In the genomic region with DNA sequence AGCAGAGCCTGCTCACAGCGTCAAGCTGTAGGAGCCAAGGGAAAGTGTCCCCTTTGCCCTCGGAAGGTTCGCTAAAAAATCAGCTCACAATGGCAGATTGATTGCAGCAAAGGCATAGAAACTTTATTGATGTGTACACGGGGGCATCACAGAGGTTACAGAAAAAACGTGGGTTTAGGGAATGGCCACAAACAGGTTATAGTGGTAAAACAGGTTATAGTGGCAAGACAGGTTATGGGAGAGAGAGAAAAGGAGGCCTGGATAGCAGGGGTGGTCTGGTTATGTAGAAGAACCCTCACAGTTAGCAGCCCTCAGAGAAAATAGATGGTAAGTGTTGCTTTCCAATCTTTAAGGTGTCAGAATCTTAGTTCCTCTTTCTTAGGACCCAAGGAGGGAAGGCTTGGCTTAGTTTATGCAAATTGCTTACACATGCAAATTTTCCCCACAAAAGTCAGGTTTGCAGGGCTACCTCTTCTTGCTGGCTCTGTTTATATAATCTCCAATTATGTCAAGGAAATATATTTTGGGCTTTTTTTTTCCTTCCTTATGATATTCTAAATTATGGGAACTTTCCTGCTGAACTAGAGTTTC, we compare ENCODE assay signal across 13 cellular contexts.
A peak's percentile ranks its signal among the peaks of the same experiment; 100 is the strongest.
DNase-seq lines count a peak whose midpoint lies in the region; ATAC-seq, FAIRE-seq and TF ChIP-seq lines count a peak whose summit lies in the region.
"Had no signal": no experiment of that assay in that cellular context is flagged by ENCODE, and none has a peak within 500 bp of the region (broad histone marks: within the 10 kb centered on the region; RNA-seq: fewer than 3 reads in every experiment).

No MANE protein-coding gene starts in this region.

- H3K4me3 ChIP-seq in bronchial epithelial cell (ENCODE audit: low read depth, low read length) (no peak overlapping the region), breast epithelium (no peak overlapping the region)

- ATAC-seq in GM18519 (IDR thresholded peaks at IDR 0.05; ENCODE audit: low FRiP score, unreplicated experiment) (peak; percentile 75), GM21381 (IDR thresholded peaks at IDR 0.05; ENCODE audit: unreplicated experiment) (peak; percentile 74), HG03060 (IDR thresholded peaks at IDR 0.05; ENCODE audit: low read depth, unreplicated experiment) (peak; percentile 89)
- ATAC-seq: activated T-helper 17 cell treated with anti-CD3 and anti-CD28 coated beads, Interleukin-2, amount 50 U/mL, for 72 hours had no signal

- intact Hi-C loops in breast epithelium (cut with DNase I; ENCODE audit: low total_unique reads) = no loop called here

- no peak overlapping the region for H3K27ac ChIP-seq in breast epithelium

- no peaks in the 10 kb centered on the region for H3K36me3 Mint-ChIP-seq in endothelial cell (ENCODE audit: low read depth, unreplicated experiment)

- no peak for TF ChIP-seq POLR2A in breast epithelium (IDR thresholded peaks at IDR 0.05)

- no peak for TF ChIP-seq CTCF in bronchial epithelial cell (IDR thresholded peaks at IDR 0.05; ENCODE audit: insufficient read depth, low read length, severe bottlenecking)
- TF ChIP-seq CTCF in endothelial cell (IDR thresholded peaks at IDR 0.05; ENCODE audit: unreplicated experiment) = no peak
- no peak for TF ChIP-seq CTCF in breast epithelium (IDR thresholded peaks at IDR 0.05)

- DNase-seq in bronchial epithelial cell (ENCODE audit: low read depth) = peak; percentile 1
- DNase-seq in stimulated activated CD4-positive, alpha-beta T cell treated with anti-CD3 and anti-CD28 coated beads, Interleukin-12 subunit alpha, Interleukin-12 subunit beta, amount 100 ng/mL, for 4 hours = no peak
- no peak for DNase-seq in endothelial cell (ENCODE audit: low spot score)
- no peak for DNase-seq in breast epithelium (ENCODE audit: low spot score in 2 of 2)
- DNase-seq in NCI-H345 (lab: John Stamatoyannopoulos, UW) = no peak
- DNase-seq: NCI-H2029; stimulated activated CD4-positive, alpha-beta T cell treated with anti-CD3 and anti-CD28 coated beads, Interleukin-2, amount 100 ng/mL, for 48 hours; stimulated activated naive CD4-positive, alpha-beta T cell treated with Interleukin-2 at 50 U/mL for 16 hours had no signal

- H3K9me3 Mint-ChIP-seq in endothelial cell (ENCODE audit: unreplicated experiment) = no peaks in the 10 kb centered on the region
- H3K9me3 Mint-ChIP-seq: activated T-helper 17 cell treated with anti-CD3 and anti-CD28 coated beads, Interleukin-2, amount 50 U/mL, for 72 hours had no signal

- FAIRE-seq in bronchial epithelial cell (lab: Jason Lieb, UNC) = no peak
- FAIRE-seq: G401.6 had no signal

- no peaks in the 10 kb centered on the region for H3K4me1 ChIP-seq in breast epithelium

- no peaks in the 10 kb centered on the region for H3K4me1 Mint-ChIP-seq in endothelial cell (ENCODE audit: unreplicated experiment)
- H3K4me1 Mint-ChIP-seq: activated T-helper 17 cell treated with anti-CD3 and anti-CD28 coated beads, Interleukin-2, amount 50 U/mL, for 72 hours had no signal

- H3K27ac Mint-ChIP-seq in endothelial cell (ENCODE audit: unreplicated experiment) = no peak overlapping the region
- H3K27ac Mint-ChIP-seq: activated T-helper 17 cell treated with anti-CD3 and anti-CD28 coated beads, Interleukin-2, amount 50 U/mL, for 72 hours had no signal

- peaks cover 1% of the 10 kb centered on the region for H3K27me3 Mint-ChIP-seq in endothelial cell (ENCODE audit: unreplicated experiment)

- no peaks in the 10 kb centered on the region for H3K27me3 ChIP-seq in bronchial epithelial cell (ENCODE audit: control insufficient read depth, insufficient read depth, low read length)
- peaks cover 0 to 25% of the 10 kb centered on the region in 2 donors for H3K27me3 ChIP-seq in breast epithelium

- no peaks in the 10 kb centered on the region for H3K9me3 ChIP-seq in breast epithelium

- H3K36me3 ChIP-seq in bronchial epithelial cell (ENCODE audit: control insufficient read depth, insufficient read depth, low read length) (no peaks in the 10 kb centered on the region), breast epithelium (no peaks in the 10 kb centered on the region)

- H3K4me3 Mint-ChIP-seq in endothelial cell (ENCODE audit: unreplicated experiment) = no peak overlapping the region
- H3K4me3 Mint-ChIP-seq: activated T-helper 17 cell treated with anti-CD3 and anti-CD28 coated beads, Interleukin-2, amount 50 U/mL, for 72 hours had no signal
